8 cellular contexts compared by ENCODE assay signal in the genomic region with DNA sequence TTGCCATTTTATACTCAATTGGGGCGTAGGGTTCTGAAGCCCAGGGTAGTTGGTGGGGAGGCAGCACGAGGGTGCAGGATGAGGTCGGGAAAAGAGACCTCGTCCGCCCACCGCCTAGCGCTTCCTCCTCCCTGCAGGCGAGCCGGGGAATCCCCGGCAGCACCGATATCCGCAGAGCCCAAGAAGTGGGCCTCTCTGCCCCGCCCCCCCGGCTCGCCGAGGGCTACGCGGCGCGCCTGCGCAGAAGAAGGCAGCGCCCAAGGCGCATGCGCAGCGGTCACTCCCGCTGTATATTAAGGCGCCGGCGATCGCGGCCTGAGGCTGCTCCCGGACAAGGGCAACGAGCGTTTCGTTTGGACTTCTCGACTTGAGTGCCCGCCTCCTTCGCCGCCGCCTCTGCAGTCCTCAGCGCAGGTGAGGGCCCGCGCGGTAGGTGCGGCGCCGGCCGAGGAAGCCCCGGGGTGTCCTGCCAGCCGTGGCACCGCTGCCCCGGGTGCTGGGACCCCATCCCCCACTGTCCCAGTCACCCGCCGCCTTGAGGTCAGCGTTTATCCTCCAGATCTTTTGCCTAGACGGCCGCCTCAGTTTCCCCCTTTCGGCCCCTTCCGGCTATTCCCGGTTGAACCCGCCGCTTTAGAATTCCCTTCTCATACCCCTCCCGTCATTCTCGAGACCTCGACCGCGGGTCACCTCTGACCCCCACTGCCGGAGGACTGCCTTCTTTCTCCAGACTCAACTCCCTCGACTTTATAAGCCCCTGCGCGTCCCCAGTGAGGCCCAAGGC. TPM values are rescaled to one million over a fixed set of nuclear protein-coding genes. Genes with fewer than 3 reads are reported as not detected.
DNase-seq lines count a peak whose midpoint lies in the region; ATAC-seq and FAIRE-seq lines count a peak whose summit lies in the region.

Gene ALAS1 (plus strand): TSS at position 319 of the 784 bp plus-strand sequence. CDS start 1,082 bp downstream, outside the sequence.

- no peaks in the 10 kb centered on the region for H3K9me3 ChIP-seq in BLaER1 treated with 17β-estradiol and CSF1 and Interleukin-3, amounts not matched to agents 10 nM and 100 nM (replicated peaks in 1 of 11)

- H3K4me2 ChIP-seq in BLaER1 treated with 17β-estradiol and CSF1 and Interleukin-3, amounts not matched to agents 10 nM and 100 nM = peak within 1 kb of the TSS; percentile 91 to 98 (median 95)

- no peaks in the 10 kb centered on the region for H3K9me3 Mint-ChIP-seq in activated CD4-positive, alpha-beta T cell treated with anti-CD3 and anti-CD28 coated beads, Interleukin-2, amount 10 ng/mL, durations not matched to agents 7 days and 5 days

- peak within 1 kb of the TSS; percentile 84 to 100 (median 94) for H3K4me3 ChIP-seq in BLaER1 treated with 17β-estradiol and CSF1 and Interleukin-3, amounts not matched to agents 10 nM and 100 nM

- DNase-seq in GM19239 (ENCODE audit: insufficient read length, low spot score) = peak; percentile 97
- peak; percentile 88 for DNase-seq in NCI-H69 (lab: John Stamatoyannopoulos, UW)
- DNase-seq in activated CD4-positive, alpha-beta T cell treated with anti-CD3 and anti-CD28 coated beads, Interleukin-2, amount 10 ng/mL, durations not matched to agents 7 days and 5 days = peak; percentile 93
- DNase-seq in dedifferentiated amniotic fluid mesenchymal stem cell (ENCODE audit: extremely low spot score) = peak; percentile 70
- peak; percentile 94 for DNase-seq in left lobe of liver (ENCODE audit: low spot score)
- DNase-seq in stimulated activated CD4-positive, alpha-beta T cell treated with anti-CD3 and anti-CD28 coated beads, Interleukin-2, amount 100 ng/mL, for 4 hours (ENCODE audit: low read depth) = peak; percentile 91

- CTCF ChIA-PET in activated CD4-positive, alpha-beta T cell treated with anti-CD3 and anti-CD28 coated beads, Interleukin-2, amount 10 ng/mL, durations not matched to agents 7 days and 5 days (lab: Charles Lee) = interaction anchor here (0.8 kb wide), 2 partner anchors 11 to 24 kb away, joined by 3 read pairs; no protein-coding TSS in a partner anchor

- H3K36me3 Mint-ChIP-seq in activated CD4-positive, alpha-beta T cell treated with anti-CD3 and anti-CD28 coated beads, Interleukin-2, amount 10 ng/mL, durations not matched to agents 7 days and 5 days (ENCODE audit: low read depth) = peaks cover 37% of the 10 kb centered on the region

- peaks cover 41 to 87% (median 75%) of the 10 kb centered on the region in 10 experiments for H3K4me1 ChIP-seq in BLaER1 treated with 17β-estradiol and CSF1 and Interleukin-3, amounts not matched to agents 10 nM and 100 nM

- peak within 1 kb of the TSS; percentile 80 to 95 (median 92) for H3K27ac ChIP-seq in BLaER1 treated with 17β-estradiol and CSF1 and Interleukin-3, amounts not matched to agents 10 nM and 100 nM

- H3K4me3 Mint-ChIP-seq in activated CD4-positive, alpha-beta T cell treated with anti-CD3 and anti-CD28 coated beads, Interleukin-2, amount 10 ng/mL, durations not matched to agents 7 days and 5 days = peak within 1 kb of the TSS; percentile 98

- H4K20me1 ChIP-seq in BLaER1 treated with 17β-estradiol and CSF1 and Interleukin-3, amounts not matched to agents 10 nM and 100 nM = peaks cover 0 to 39% (median 13%) of the 10 kb centered on the region in 11 experiments; a peak in 12 of 22 replicates

- peak; percentile 95 for FAIRE-seq in GM19239 (lab: Jason Lieb, UNC)

- H3K36me3 ChIP-seq in BLaER1 treated with 17β-estradiol and CSF1 and Interleukin-3, amounts not matched to agents 10 nM and 100 nM = peaks cover 19 to 41% (median 40%) of the 10 kb centered on the region in 11 experiments

- POLR2A ChIA-PET in activated CD4-positive, alpha-beta T cell treated with anti-CD3 and anti-CD28 coated beads, Interleukin-2, amount 10 ng/mL, durations not matched to agents 7 days and 5 days (lab: Charles Lee) = no interaction called here

- H3K9ac ChIP-seq in BLaER1 treated with 17β-estradiol and CSF1 and Interleukin-3, amounts not matched to agents 10 nM and 100 nM = peak within 1 kb of the TSS; percentile 90 to 98 (median 93)

- ATAC-seq in HG03442 (IDR thresholded peaks at IDR 0.05; ENCODE audit: unreplicated experiment) = peak; percentile 76
- peak; percentile 72 for ATAC-seq in left lobe of liver

- H3K4me1 Mint-ChIP-seq in activated CD4-positive, alpha-beta T cell treated with anti-CD3 and anti-CD28 coated beads, Interleukin-2, amount 10 ng/mL, durations not matched to agents 7 days and 5 days = peaks cover 52% of the 10 kb centered on the region

- no peaks in the 10 kb centered on the region for H3K27me3 ChIP-seq in BLaER1 treated with 17β-estradiol and CSF1 and Interleukin-3, amounts not matched to agents 10 nM and 100 nM

- no peaks in the 10 kb centered on the region for H3K27me3 Mint-ChIP-seq in activated CD4-positive, alpha-beta T cell treated with anti-CD3 and anti-CD28 coated beads, Interleukin-2, amount 10 ng/mL, durations not matched to agents 7 days and 5 days

- H3K27ac Mint-ChIP-seq in activated CD4-positive, alpha-beta T cell treated with anti-CD3 and anti-CD28 coated beads, Interleukin-2, amount 10 ng/mL, durations not matched to agents 7 days and 5 days = peak within 1 kb of the TSS; percentile 91

RNA-seq across cellular contexts. Expression of gene ALAS1, which starts in this region (rescaled TPM):
- 10 to 100 TPM; 47.5 to 58.4 TPM for total RNA-seq in activated CD4-positive, alpha-beta T cell treated with anti-CD3 and anti-CD28 coated beads, Interleukin-2, amount 10 ng/mL, durations not matched to agents 7 days and 5 days
- total RNA-seq in left lobe of liver = 187 TPM

Comparison
In these comparisons a context has a peak if more than half of its experiments do, and no peak if none do; other contexts are left out.
1. Peak in every context shown above with its lines: DNase-seq, ATAC-seq, H3K4me3 ChIP-seq and H3K27ac ChIP-seq.